In genomic region chr5:131316822-131317221, GRCh38 we compare ENCODE assay signal across 16 cellular contexts.
"Had no signal": no experiment of that assay in that cellular context is flagged by ENCODE, and none has a peak within 500 bp of the region (broad histone marks: within the 10 kb centered on the region; RNA-seq: fewer than 3 reads in every experiment).

No MANE protein-coding gene starts in this region.

- H3K27me3 ChIP-seq: neural progenitor cell, ovary, thyroid gland had no signal

- H3K27me3 Mint-ChIP-seq: activated naive CD4-positive, alpha-beta T cell treated with anti-CD3 and anti-CD28 coated beads, Interleukin-2, amount 10 ng/mL, durations not matched to agents 7 days and 5 days had no signal

- ATAC-seq: activated CD4-positive, CD25-positive, alpha-beta regulatory T cell treated with anti-CD3 and anti-CD28 coated beads, Interleukin-2, amount 50 U/mL, for 24 hours had no signal

- H3K27ac ChIP-seq: neural progenitor cell, ovary, thyroid gland had no signal

- H3K9me3 ChIP-seq: ovary, thyroid gland had no signal

- H3K9me3 Mint-ChIP-seq: activated naive CD4-positive, alpha-beta T cell treated with anti-CD3 and anti-CD28 coated beads, Interleukin-2, amount 10 ng/mL, durations not matched to agents 7 days and 5 days had no signal

- DNase-seq: activated CD8-positive, alpha-beta memory T cell treated with anti-CD3 and anti-CD28 coated beads, Interleukin-2, amount 50 U/mL, for 48 hours; activated naive CD4-positive, alpha-beta T cell treated with anti-CD3 and anti-CD28 coated beads, Interleukin-2, amount 10 ng/mL, durations not matched to agents 7 days and 5 days; central memory CD4-positive, alpha-beta T cell; cortex of kidney; effector CD8-positive, alpha-beta T cell; foreskin fibroblast; hippocampal formation; mesendoderm; ovary; stimulated activated CD4-positive, alpha-beta T cell treated with anti-CD3 and anti-CD28 coated beads, Interleukin-1b, Interleukin-23, amount 100 ng/mL, for 48 hours; T-helper 9 cell; thyroid gland had no signal

- H2AFZ ChIP-seq: neural progenitor cell had no signal

- H3K4me2 ChIP-seq: neural progenitor cell had no signal

- H3K4me3 ChIP-seq: neural progenitor cell, ovary, thyroid gland had no signal

- H3K36me3 ChIP-seq: neural progenitor cell, ovary, thyroid gland had no signal

- H3K9ac ChIP-seq: neural progenitor cell had no signal

- H3K4me3 Mint-ChIP-seq: activated naive CD4-positive, alpha-beta T cell treated with anti-CD3 and anti-CD28 coated beads, Interleukin-2, amount 10 ng/mL, durations not matched to agents 7 days and 5 days; brain; neural progenitor cell had no signal

- H3K27ac Mint-ChIP-seq: activated T-helper 2 cell treated with anti-CD3 and anti-CD28 coated beads, Interferon-gamma antibody, Interleukin-2, Interleukin-4, amounts not matched to agents 10 μg/mL and 5 μg/mL and 100 μg/mL, durations not matched to agents 14 hours and 24 hours and 36 hours; neural progenitor cell had no signal
